9 cellular contexts compared by ENCODE assay signal in genomic region chr17:44315760-44316731, GRCh38. TPM values are rescaled to one million over a fixed set of nuclear protein-coding genes. Genes with fewer than 3 reads are reported as not detected.
DNase-seq lines count a peak whose midpoint lies in the region; ATAC-seq and TF ChIP-seq lines count a peak whose summit lies in the region.
"Had no signal": no experiment of that assay in that cellular context is flagged by ENCODE, and none has a peak within 500 bp of the region (broad histone marks: within the 10 kb centered on the region; RNA-seq: fewer than 3 reads in every experiment).

No MANE protein-coding gene starts in this region.

- no peak overlapping the region for H3K9ac ChIP-seq in smooth muscle cell (ENCODE audit: low read depth)

- H3K4me3 Mint-ChIP-seq in activated CD8-positive, alpha-beta memory T cell treated with anti-CD3 and anti-CD28 coated beads, Interleukin-2, amount 10 ng/mL, durations not matched to agents 7 days and 5 days: peak overlapping the region; percentile 8

- H3K27me3 ChIP-seq in Panc1 (ENCODE audit: control insufficient read depth, insufficient read depth, low read length) (no peaks in the 10 kb centered on the region), smooth muscle cell (ENCODE audit: low read depth) (peaks cover 49% of the 10 kb centered on the region), prostate gland (replicated peaks; ENCODE audit: insufficient read depth) (no peaks in the 10 kb centered on the region)

- no peaks in the 10 kb centered on the region for H3K9me3 Mint-ChIP-seq in activated CD8-positive, alpha-beta memory T cell treated with anti-CD3 and anti-CD28 coated beads, Interleukin-2, amount 10 ng/mL, durations not matched to agents 7 days and 5 days (ENCODE audit: low read depth)

- peak overlapping the region; percentile 42 to 50; a peak in 2 of 4 replicates for H3K4me3 ChIP-seq in Panc1 (ENCODE audit: low read depth in 2 of 2, low read length in 2 of 2)
- peak overlapping the region; percentile 36 for H3K4me3 ChIP-seq in smooth muscle cell
- no peak overlapping the region for H3K4me3 ChIP-seq in prostate gland

- in situ Hi-C loops in Panc1 (cut with HindIII; ENCODE audit: low pct_unique_long_range_greater_than_20kb, low sequenced_read_pairs): no loop called here

- POLR2A ChIA-PET in Panc1 (lab: Charles Lee): no interaction called here

- TF ChIP-seq CTCF in Panc1 (IDR thresholded peaks at IDR 0.05) (no peak), smooth muscle cell (IDR thresholded peaks at IDR 0.05; ENCODE audit: borderline replicate concordance, insufficient read depth, poor library complexity, severe bottlenecking) (no peak), prostate gland (IDR thresholded peaks at IDR 0.05) (no peak)

- H3K9me3 ChIP-seq in Panc1 (ENCODE audit: control insufficient read depth, insufficient read depth, low read depth, low read length): no peaks in the 10 kb centered on the region
- no peaks in the 10 kb centered on the region for H3K9me3 ChIP-seq in smooth muscle cell (replicated peaks; ENCODE audit: low read depth)
- no peaks in the 10 kb centered on the region for H3K9me3 ChIP-seq in prostate gland

- no peaks in the 10 kb centered on the region for H3K4me1 ChIP-seq in Panc1 (ENCODE audit: control insufficient read depth, insufficient read depth, low read length)
- H3K4me1 ChIP-seq in smooth muscle cell (ENCODE audit: low read depth): peaks cover 11% of the 10 kb centered on the region
- no peaks in the 10 kb centered on the region for H3K4me1 ChIP-seq in prostate gland (replicated peaks)

- H3K27ac ChIP-seq in Panc1 (ENCODE audit: low read length) (no peak overlapping the region), smooth muscle cell (ENCODE audit: low read depth) (no peak overlapping the region), prostate gland (no peak overlapping the region)

- WGBS in smooth muscle cell (ENCODE audit: low lambda C conversion rate): 10% methylated on average over 38 of the region's 38 CpGs
- WGBS in prostate gland: 7% methylated on average over 38 of the region's 38 CpGs

- H3F3A ChIP-seq in smooth muscle cell (ENCODE audit: low read depth): no peaks in the 10 kb centered on the region

- peaks cover under 1% of the 10 kb centered on the region for H3K36me3 Mint-ChIP-seq in activated CD8-positive, alpha-beta memory T cell treated with anti-CD3 and anti-CD28 coated beads, Interleukin-2, amount 10 ng/mL, durations not matched to agents 7 days and 5 days

- H2AFZ ChIP-seq in smooth muscle cell (ENCODE audit: low read depth): no peak overlapping the region

- CTCF ChIA-PET in activated CD8-positive, alpha-beta memory T cell treated with anti-CD3 and anti-CD28 coated beads, Interleukin-2, amount 10 ng/mL, durations not matched to agents 7 days and 5 days (lab: Charles Lee): interaction anchor here (0.9 to 2.5 kb wide), 8 partner anchors 14 to 217 kb away, joined by 4 to 14 read pairs (median 8); partner anchors contain the start of gene FAM171A2
- CTCF ChIA-PET in Panc1 (lab: Charles Lee): no interaction called here

- intact Hi-C loops in Panc1 (cut with micrococcal nuclease; ENCODE audit: unreplicated experiment): no loop called here
- intact Hi-C loops in prostate gland (cut with DNase I): no loop called here

- no peak overlapping the region for H3K27ac Mint-ChIP-seq in activated CD8-positive, alpha-beta memory T cell treated with anti-CD3 and anti-CD28 coated beads, Interleukin-2, amount 10 ng/mL, durations not matched to agents 7 days and 5 days

- no TSS peak for BruUV-seq in Panc1 (replicated peaks; lab: Mats Ljungman, UMichigan)

- no peaks in the 10 kb centered on the region for H3K36me3 ChIP-seq in Panc1 (ENCODE audit: control insufficient read depth, insufficient read depth, low read length)
- H3K36me3 ChIP-seq in smooth muscle cell (ENCODE audit: low read depth): no peaks in the 10 kb centered on the region
- peaks cover 6 to 17% of the 10 kb centered on the region in 2 donors for H3K36me3 ChIP-seq in prostate gland

- H3K4me1 Mint-ChIP-seq in activated CD8-positive, alpha-beta memory T cell treated with anti-CD3 and anti-CD28 coated beads, Interleukin-2, amount 10 ng/mL, durations not matched to agents 7 days and 5 days: peaks cover 9% of the 10 kb centered on the region

- DNase-seq in activated CD8-positive, alpha-beta memory T cell treated with anti-CD3 and anti-CD28 coated beads, Interleukin-2, amount 10 ng/mL, durations not matched to agents 7 days and 5 days: no peak
- no peak for DNase-seq in activated CD8-positive, alpha-beta memory T cell treated with anti-CD3 and anti-CD28 coated beads, Interleukin-2, amount 50 U/mL, for 4 hours
- DNase-seq in Panc1 (ENCODE audit: low read depth, low spot score) (no peak), erythroblast (lab: John Stamatoyannopoulos, UW) (peak; percentile 36 to 70), smooth muscle cell (lab: John Stamatoyannopoulos, UW; ENCODE audit: unreplicated experiment) (no peak), prostate gland (ENCODE audit: low spot score) (no peak), DMS153 treated with DMSO at 0.1 percent for 48 hours (lab: John Stamatoyannopoulos, UW; ENCODE audit: unreplicated experiment) (no peak)
- DNase-seq: left cardiac atrium had no signal

- H3K27me3 Mint-ChIP-seq in activated CD8-positive, alpha-beta memory T cell treated with anti-CD3 and anti-CD28 coated beads, Interleukin-2, amount 10 ng/mL, durations not matched to agents 7 days and 5 days: peaks cover 31% of the 10 kb centered on the region

- TF ChIP-seq POLR2A in erythroblast (IDR thresholded peaks at IDR 0.05; ENCODE audit: low read length): no peak
- no peak for TF ChIP-seq POLR2A in prostate gland (IDR thresholded peaks at IDR 0.05)

- no peak for ATAC-seq in activated CD8-positive, alpha-beta memory T cell treated with anti-CD3 and anti-CD28 coated beads, Interleukin-2, amount 10 ng/mL, durations not matched to agents 7 days and 5 days
- ATAC-seq in Panc1 (no peak), GM18909 (IDR thresholded peaks at IDR 0.05; ENCODE audit: poor library complexity, unreplicated experiment) (no peak)

- H3K4me2 ChIP-seq in smooth muscle cell: peak overlapping the region; percentile 83

- H4K20me1 ChIP-seq in smooth muscle cell (ENCODE audit: low read depth): no peaks in the 10 kb centered on the region

- no peaks in the 10 kb centered on the region for H3K79me2 ChIP-seq in smooth muscle cell (ENCODE audit: low read depth)

RNA-seq across cellular contexts. Expression of gene RUNDC3A, which starts 7.6 kb away (rescaled TPM):
- under 1 TPM in 1 of 2 experiments, not detected in 1; 0.18 TPM for total RNA-seq in activated CD8-positive, alpha-beta memory T cell treated with anti-CD3 and anti-CD28 coated beads, Interleukin-2, amount 10 ng/mL, durations not matched to agents 7 days and 5 days
- total RNA-seq in Panc1 (2021; ENCODE audit: unreplicated experiment) (3.6 TPM), smooth muscle cell (0.36 and 0.63 TPM in 2 replicates), prostate gland (1 to 10 TPM in 1 of 2 donors, under 1 TPM in 1; 0.68 to 2.9 TPM)
- 4.4 TPM for polyA plus RNA-seq in Panc1 (2012; ENCODE audit: insufficient read length)
- polyA plus RNA-seq in smooth muscle cell: 0.21 and 0.84 TPM in 2 replicates

RNA-seq across cellular contexts. Expression of gene SLC25A39, which starts 8.6 kb away (rescaled TPM):
- total RNA-seq in activated CD8-positive, alpha-beta memory T cell treated with anti-CD3 and anti-CD28 coated beads, Interleukin-2, amount 10 ng/mL, durations not matched to agents 7 days and 5 days: 100 to 1,000 TPM; 103 to 133 TPM
- 138 TPM for total RNA-seq in Panc1 (2021; ENCODE audit: unreplicated experiment)
- polyA plus RNA-seq in Panc1 (2012; ENCODE audit: insufficient read length): 178 TPM
- 62.6 and 106 TPM in 2 replicates for total RNA-seq in smooth muscle cell
- polyA plus RNA-seq in smooth muscle cell: 147 and 169 TPM in 2 replicates
- total RNA-seq in prostate gland: 100 to 1,000 TPM; 116 to 132 TPM

RNA-seq across cellular contexts. Expression of gene GRN, which starts 29.1 kb away (rescaled TPM):
- 10 to 100 TPM; 56.5 to 69.2 TPM for total RNA-seq in activated CD8-positive, alpha-beta memory T cell treated with anti-CD3 and anti-CD28 coated beads, Interleukin-2, amount 10 ng/mL, durations not matched to agents 7 days and 5 days
- total RNA-seq in Panc1 (2021; ENCODE audit: unreplicated experiment) (304 TPM), smooth muscle cell (85.9 and 125 TPM in 2 replicates), prostate gland (100 to 1,000 TPM; 319 to 404 TPM)
- 858 TPM for polyA plus RNA-seq in Panc1 (2012; ENCODE audit: insufficient read length)
- 322 and 338 TPM in 2 replicates for polyA plus RNA-seq in smooth muscle cell

RNA-seq across cellular contexts. Expression of gene FAM171A2, which starts 47.6 kb away (rescaled TPM):
- under 1 TPM in 1 of 2 experiments, not detected in 1; 0.26 TPM for total RNA-seq in activated CD8-positive, alpha-beta memory T cell treated with anti-CD3 and anti-CD28 coated beads, Interleukin-2, amount 10 ng/mL, durations not matched to agents 7 days and 5 days
- total RNA-seq in Panc1 (2021; ENCODE audit: unreplicated experiment): 7.6 TPM
- polyA plus RNA-seq in Panc1 (2012; ENCODE audit: insufficient read length): 11.9 TPM
- total RNA-seq in smooth muscle cell: 31.5 TPM in 2 replicates
- polyA plus RNA-seq in smooth muscle cell: 28.4 and 28.8 TPM in 2 replicates
- 1 to 10 TPM; 1.8 to 6.1 TPM for total RNA-seq in prostate gland

RNA-seq across cellular contexts. Expression of gene SLC4A1, which starts 48.1 kb away (rescaled TPM):
- total RNA-seq in activated CD8-positive, alpha-beta memory T cell treated with anti-CD3 and anti-CD28 coated beads, Interleukin-2, amount 10 ng/mL, durations not matched to agents 7 days and 5 days: not detected
- total RNA-seq in Panc1 (2021; ENCODE audit: unreplicated experiment): not detected
- polyA plus RNA-seq in Panc1 (2012; ENCODE audit: insufficient read length): not detected
- not detected in 2 replicates for total RNA-seq in smooth muscle cell
- not detected in 2 replicates for polyA plus RNA-seq in smooth muscle cell
- under 1 TPM in 1 of 2 donors, not detected in 1; 0.51 TPM for total RNA-seq in prostate gland

Comparison
In these comparisons a context has a peak if more than half of its experiments do, and no peak if none do; other contexts are left out.
1. DNase-seq: peak in erythroblast (2 of 2); none in activated CD8-positive, alpha-beta memory T cell treated with anti-CD3 and anti-CD28 coated beads, Interleukin-2, amount 10 ng/mL, durations not matched to agents 7 days and 5 days (single experiment), activated CD8-positive, alpha-beta memory T cell treated with anti-CD3 and anti-CD28 coated beads, Interleukin-2, amount 50 U/mL, for 4 hours (single experiment), Panc1 (single experiment), smooth muscle cell (single experiment), prostate gland (single experiment) and DMS153 treated with DMSO at 0.1 percent for 48 hours (single experiment).
2. H3K4me3 ChIP-seq: peak in Panc1 (2 of 2) and smooth muscle cell (single experiment); none in prostate gland (0 of 2).